ENCODE assay signal across 10 cellular contexts in the genomic region with DNA sequence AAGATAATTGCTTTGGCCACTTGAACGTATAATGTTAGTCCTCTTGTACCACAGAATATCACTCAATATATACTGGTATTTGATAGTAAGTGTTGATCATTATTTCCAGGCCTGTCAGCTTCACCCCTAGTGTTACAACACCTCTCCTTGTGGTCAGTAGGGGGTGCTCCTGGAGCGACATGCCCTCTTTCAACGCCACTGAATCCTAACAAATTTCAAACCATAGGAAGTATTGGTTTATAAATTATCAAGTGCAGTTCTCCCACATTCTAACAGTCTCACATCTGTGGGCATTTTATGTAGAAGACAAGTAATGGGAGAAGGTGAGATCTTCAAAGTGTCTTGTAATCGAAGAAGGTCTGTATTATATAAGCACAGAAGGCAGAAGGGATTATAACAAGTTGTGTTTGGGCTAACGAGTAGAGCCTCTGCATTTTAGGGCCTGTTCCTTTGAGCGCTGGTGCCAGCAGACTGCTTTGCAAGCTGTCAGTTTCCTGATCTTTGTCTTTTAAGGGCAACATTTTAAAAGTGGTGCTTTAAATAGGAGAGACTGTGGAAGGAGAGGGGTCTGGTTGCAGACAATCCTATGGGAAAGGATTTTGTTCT. TPM values are rescaled to one million over a fixed set of nuclear protein-coding genes. Genes with fewer than 3 reads are reported as not detected.
DNase-seq lines count a peak whose midpoint lies in the region; ATAC-seq and TF ChIP-seq lines count a peak whose summit lies in the region.
"Had no signal": no experiment of that assay in that cellular context is flagged by ENCODE, and none has a peak within 500 bp of the region (broad histone marks: within the 10 kb centered on the region; RNA-seq: fewer than 3 reads in every experiment).

No MANE protein-coding gene starts in this region.

- no peak for TF ChIP-seq POLR2A in GM18505 (IDR thresholded peaks at IDR 0.05; ENCODE audit: borderline replicate concordance, extremely low read depth, insufficient read depth, insufficient read length)

- no peaks in the 10 kb centered on the region for H3K4me1 Mint-ChIP-seq in CD8-positive, alpha-beta memory T cell
- no peaks in the 10 kb centered on the region for H3K4me1 Mint-ChIP-seq in T-helper 2 cell treated with Interferon-gamma antibody and Interleukin-4, amounts not matched to agents 5 μg/mL and 100 μg/mL, for 36 hours (ENCODE audit: low read depth)

- no peaks in the 10 kb centered on the region for H3K9me3 ChIP-seq in fibroblast of lung (ENCODE audit: control insufficient read depth, insufficient read depth, low read depth, low read length)
- no peaks in the 10 kb centered on the region for H3K9me3 ChIP-seq in CD8-positive, alpha-beta memory T cell (ENCODE audit: low read length)

- no peak overlapping the region for H3K4me3 ChIP-seq in AG09309 (ENCODE audit: control insufficient read depth, low read depth, low read length)
- no peak overlapping the region for H3K4me3 ChIP-seq in fibroblast of lung (replicated peaks in 1 of 4; ENCODE audit: control extremely low read depth in 1 of 4, insufficient read depth in 1 of 4, low read depth in 3 of 4, low read length in 4 of 4)
- H3K4me3 ChIP-seq in CD8-positive, alpha-beta memory T cell (ENCODE audit: low read length) = no peak overlapping the region

- no peaks in the 10 kb centered on the region for H3K36me3 ChIP-seq in fibroblast of lung (ENCODE audit: control insufficient read depth, insufficient read depth, low read length)
- no peaks in the 10 kb centered on the region for H3K36me3 ChIP-seq in CD8-positive, alpha-beta memory T cell (ENCODE audit: insufficient read depth, low read length)

- peaks cover 0 to 7% (median 7%) of the 10 kb centered on the region in 5 donors for H3K9me3 Mint-ChIP-seq in CD8-positive, alpha-beta memory T cell
- peaks cover 5% of the 10 kb centered on the region for H3K9me3 Mint-ChIP-seq in T-helper 2 cell treated with Interferon-gamma antibody and Interleukin-4, amounts not matched to agents 5 μg/mL and 100 μg/mL, for 36 hours

- no peaks in the 10 kb centered on the region for H3K79me2 ChIP-seq in fibroblast of lung (ENCODE audit: control insufficient read depth, insufficient read depth, low read length)

- H2AFZ ChIP-seq in fibroblast of lung (ENCODE audit: low read length) = no peak overlapping the region

- H4K20me1 ChIP-seq in fibroblast of lung (ENCODE audit: control insufficient read depth, extremely low read depth, insufficient read depth, low read length) = no peaks in the 10 kb centered on the region

- peak; percentile 62 for ATAC-seq in GM19438 (IDR thresholded peaks at IDR 0.05; ENCODE audit: low read depth, unreplicated experiment)
- ATAC-seq in GM18505 (IDR thresholded peaks at IDR 0.05; ENCODE audit: unreplicated experiment) = no peak
- ATAC-seq: right cardiac atrium had no signal

- DNase-seq in AG09309 (ENCODE audit: low read depth) (no peak), NCI-H748 (lab: John Stamatoyannopoulos, UW; ENCODE audit: unreplicated experiment) (peak; percentile 23), fibroblast of lung (ENCODE audit: low read depth in 2 of 2) (peak in 1 of 2 donors; percentile 27), COLO668 (lab: John Stamatoyannopoulos, UW; ENCODE audit: unreplicated experiment) (no peak)
- no peak for DNase-seq in CD8-positive, alpha-beta memory T cell
- no peak for DNase-seq in T-helper 2 cell treated with Interferon-gamma antibody and Interleukin-4, amounts not matched to agents 5 μg/mL and 100 μg/mL, for 36 hours (ENCODE audit: low spot score)
- DNase-seq: activated CD4-positive, alpha-beta T cell treated with anti-CD3 and anti-CD28 coated beads for 1 hour had no signal

- H3K27ac Mint-ChIP-seq in CD8-positive, alpha-beta memory T cell = peak overlapping the region in 1 of 8 donors; percentile 16
- H3K27ac Mint-ChIP-seq in T-helper 2 cell treated with Interferon-gamma antibody and Interleukin-4, amounts not matched to agents 5 μg/mL and 100 μg/mL, for 36 hours = no peak overlapping the region

- no peaks in the 10 kb centered on the region for H3K27me3 ChIP-seq in fibroblast of lung (ENCODE audit: control insufficient read depth, insufficient read depth, low read length)
- H3K27me3 ChIP-seq in CD8-positive, alpha-beta memory T cell (ENCODE audit: insufficient read depth, low read length, poor library complexity, severe bottlenecking) = no peaks in the 10 kb centered on the region

- no peaks in the 10 kb centered on the region for H3K4me1 ChIP-seq in fibroblast of lung (ENCODE audit: control insufficient read depth, extremely low read depth, insufficient read depth, low read length)
- no peaks in the 10 kb centered on the region for H3K4me1 ChIP-seq in CD8-positive, alpha-beta memory T cell (ENCODE audit: insufficient read depth, low read length)

- no peak overlapping the region for H3K27ac ChIP-seq in fibroblast of lung (ENCODE audit: insufficient read depth, low read length)
- no peak overlapping the region for H3K27ac ChIP-seq in CD8-positive, alpha-beta memory T cell (ENCODE audit: low read depth, low read length)

- CTCF ChIA-PET in CD8-positive, alpha-beta memory T cell (lab: Charles Lee) = no interaction called here

- H3K27me3 Mint-ChIP-seq in CD8-positive, alpha-beta memory T cell = peaks cover 12 to 22% of the 10 kb centered on the region in 2 donors
- no peaks in the 10 kb centered on the region for H3K27me3 Mint-ChIP-seq in T-helper 2 cell treated with Interferon-gamma antibody and Interleukin-4, amounts not matched to agents 5 μg/mL and 100 μg/mL, for 36 hours (ENCODE audit: low read depth)

- no peaks in the 10 kb centered on the region for H3K36me3 Mint-ChIP-seq in CD8-positive, alpha-beta memory T cell
- no peaks in the 10 kb centered on the region for H3K36me3 Mint-ChIP-seq in T-helper 2 cell treated with Interferon-gamma antibody and Interleukin-4, amounts not matched to agents 5 μg/mL and 100 μg/mL, for 36 hours (ENCODE audit: low read depth)

- no peak overlapping the region for H3K4me3 Mint-ChIP-seq in CD8-positive, alpha-beta memory T cell
- no peak overlapping the region for H3K4me3 Mint-ChIP-seq in T-helper 2 cell treated with Interferon-gamma antibody and Interleukin-4, amounts not matched to agents 5 μg/mL and 100 μg/mL, for 36 hours

- POLR2A ChIA-PET in CD8-positive, alpha-beta memory T cell (lab: Charles Lee) = no interaction called here

- peak; percentile 18 for TF ChIP-seq CTCF in AG09309 (IDR thresholded peaks at IDR 0.05; ENCODE audit: control insufficient read depth, insufficient read depth, low read depth, low read length, missing control alignments)
- peak; percentile 25 to 47 for TF ChIP-seq CTCF in fibroblast of lung (conservative IDR thresholded peaks at IDR 0.05 in 1 of 2, IDR thresholded peaks at IDR 0.05 in 1 of 2; ENCODE audit: low read depth in 1 of 2, low read length in 2 of 2)

- H3K9ac ChIP-seq in fibroblast of lung (ENCODE audit: insufficient read depth, low read length) = no peak overlapping the region

- no peak overlapping the region for H3K4me2 ChIP-seq in fibroblast of lung (ENCODE audit: extremely low read depth, insufficient read depth, low read length)

RNA-seq across cellular contexts. Expression of a gene that starts 57.1 kb away (rescaled TPM):
- 7.4 and 9.2 TPM in 2 replicates for total RNA-seq in fibroblast of lung
- polyA plus RNA-seq in fibroblast of lung = 2.6 and 3.7 TPM in 2 replicates
- 1.7 and 2.8 TPM in 2 replicates for polyA plus RNA-seq in fibroblast of lung (2012)
- not detected in 2 replicates for polyA minus RNA-seq in fibroblast of lung (ENCODE audit: low replicate concordance)
- total RNA-seq in CD8-positive, alpha-beta memory T cell = 1 to 10 TPM; 5.5 to 6.0 TPM
- polyA plus RNA-seq in CD8-positive, alpha-beta memory T cell = 5.6 TPM
